Comparison of ENCODE assay signal across 1 cellular context in the genomic region with DNA sequence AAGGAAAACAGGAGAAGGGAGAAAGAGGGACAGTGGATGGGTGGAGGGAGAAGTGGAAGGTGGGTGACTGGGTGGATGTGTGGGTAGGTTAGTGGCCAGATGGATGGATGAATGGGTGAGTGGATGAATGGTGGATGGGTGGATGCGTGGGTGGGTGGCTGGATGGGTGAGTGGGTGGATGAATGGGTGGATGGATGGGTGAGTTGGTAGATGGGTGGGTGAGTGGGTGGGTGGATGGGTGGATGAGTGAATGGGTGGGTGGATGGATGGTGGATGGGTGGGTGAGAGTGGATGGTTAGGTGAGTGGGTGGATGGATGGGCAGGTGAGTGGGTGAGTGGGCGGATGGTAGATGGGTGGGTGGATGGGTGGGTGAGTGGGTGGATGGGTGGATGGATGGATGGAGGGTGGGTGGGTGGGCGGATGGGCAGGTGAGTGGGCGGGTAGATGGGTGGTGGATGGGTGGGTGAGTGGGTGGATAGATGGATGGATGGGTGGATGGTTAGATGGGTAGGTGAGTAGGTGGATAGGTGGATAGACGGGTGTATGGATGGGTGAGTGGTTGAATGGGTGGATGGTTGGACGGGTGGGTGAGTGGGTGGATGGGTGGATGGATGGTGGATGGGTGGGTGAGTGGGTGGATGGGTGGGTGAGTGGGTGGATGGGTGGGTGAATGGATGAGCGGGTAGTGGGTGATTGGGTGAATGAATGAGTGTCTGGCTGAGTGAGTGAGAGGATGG.
TF ChIP-seq lines count a peak whose summit lies in the region.

No MANE protein-coding gene starts in this region.

TF ChIP-seq in HCT116, 20 proteins besides CTCF, POLR2A, EP300 and RAD21 (continued from another document):
- TF ChIP-seq, protein P1, sequence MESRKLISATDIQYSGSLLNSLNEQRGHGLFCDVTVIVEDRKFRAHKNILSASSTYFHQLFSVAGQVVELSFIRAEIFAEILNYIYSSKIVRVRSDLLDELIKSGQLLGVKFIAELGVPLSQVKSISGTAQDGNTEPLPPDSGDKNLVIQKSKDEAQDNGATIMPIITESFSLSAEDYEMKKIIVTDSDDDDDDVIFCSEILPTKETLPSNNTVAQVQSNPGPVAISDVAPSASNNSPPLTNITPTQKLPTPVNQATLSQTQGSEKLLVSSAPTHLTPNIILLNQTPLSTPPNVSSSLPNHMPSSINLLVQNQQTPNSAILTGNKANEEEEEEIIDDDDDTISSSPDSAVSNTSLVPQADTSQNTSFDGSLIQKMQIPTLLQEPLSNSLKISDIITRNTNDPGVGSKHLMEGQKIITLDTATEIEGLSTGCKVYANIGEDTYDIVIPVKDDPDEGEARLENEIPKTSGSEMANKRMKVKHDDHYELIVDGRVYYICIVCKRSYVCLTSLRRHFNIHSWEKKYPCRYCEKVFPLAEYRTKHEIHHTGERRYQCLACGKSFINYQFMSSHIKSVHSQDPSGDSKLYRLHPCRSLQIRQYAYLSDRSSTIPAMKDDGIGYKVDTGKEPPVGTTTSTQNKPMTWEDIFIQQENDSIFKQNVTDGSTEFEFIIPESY (IDR thresholded peaks at IDR 0.05; ENCODE audit: extremely low read depth, insufficient replicate concordance, low read length) = no peak
- TF ChIP-seq CBX3 (IDR thresholded peaks at IDR 0.05; ENCODE audit: low read depth) (no peak), JUND (IDR thresholded peaks at IDR 0.05) (no peak)
- TF ChIP-seq, protein P2, sequence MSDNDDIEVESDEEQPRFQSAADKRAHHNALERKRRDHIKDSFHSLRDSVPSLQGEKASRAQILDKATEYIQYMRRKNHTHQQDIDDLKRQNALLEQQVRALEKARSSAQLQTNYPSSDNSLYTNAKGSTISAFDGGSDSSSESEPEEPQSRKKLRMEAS (IDR thresholded peaks at IDR 0.05) = no peak
- TF ChIP-seq, protein P3, sequence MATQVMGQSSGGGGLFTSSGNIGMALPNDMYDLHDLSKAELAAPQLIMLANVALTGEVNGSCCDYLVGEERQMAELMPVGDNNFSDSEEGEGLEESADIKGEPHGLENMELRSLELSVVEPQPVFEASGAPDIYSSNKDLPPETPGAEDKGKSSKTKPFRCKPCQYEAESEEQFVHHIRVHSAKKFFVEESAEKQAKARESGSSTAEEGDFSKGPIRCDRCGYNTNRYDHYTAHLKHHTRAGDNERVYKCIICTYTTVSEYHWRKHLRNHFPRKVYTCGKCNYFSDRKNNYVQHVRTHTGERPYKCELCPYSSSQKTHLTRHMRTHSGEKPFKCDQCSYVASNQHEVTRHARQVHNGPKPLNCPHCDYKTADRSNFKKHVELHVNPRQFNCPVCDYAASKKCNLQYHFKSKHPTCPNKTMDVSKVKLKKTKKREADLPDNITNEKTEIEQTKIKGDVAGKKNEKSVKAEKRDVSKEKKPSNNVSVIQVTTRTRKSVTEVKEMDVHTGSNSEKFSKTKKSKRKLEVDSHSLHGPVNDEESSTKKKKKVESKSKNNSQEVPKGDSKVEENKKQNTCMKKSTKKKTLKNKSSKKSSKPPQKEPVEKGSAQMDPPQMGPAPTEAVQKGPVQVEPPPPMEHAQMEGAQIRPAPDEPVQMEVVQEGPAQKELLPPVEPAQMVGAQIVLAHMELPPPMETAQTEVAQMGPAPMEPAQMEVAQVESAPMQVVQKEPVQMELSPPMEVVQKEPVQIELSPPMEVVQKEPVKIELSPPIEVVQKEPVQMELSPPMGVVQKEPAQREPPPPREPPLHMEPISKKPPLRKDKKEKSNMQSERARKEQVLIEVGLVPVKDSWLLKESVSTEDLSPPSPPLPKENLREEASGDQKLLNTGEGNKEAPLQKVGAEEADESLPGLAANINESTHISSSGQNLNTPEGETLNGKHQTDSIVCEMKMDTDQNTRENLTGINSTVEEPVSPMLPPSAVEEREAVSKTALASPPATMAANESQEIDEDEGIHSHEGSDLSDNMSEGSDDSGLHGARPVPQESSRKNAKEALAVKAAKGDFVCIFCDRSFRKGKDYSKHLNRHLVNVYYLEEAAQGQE (IDR thresholded peaks at IDR 0.05; ENCODE audit: low read depth) = no peak
